11 cellular contexts compared by ENCODE assay signal in genomic region chr5:39713224-39713911, GRCh38.
DNase-seq lines count a peak whose midpoint lies in the region; FAIRE-seq and TF ChIP-seq lines count a peak whose summit lies in the region.
"Had no signal": no experiment of that assay in that cellular context is flagged by ENCODE, and none has a peak within 500 bp of the region (broad histone marks: within the 10 kb centered on the region; RNA-seq: fewer than 3 reads in every experiment).

No MANE protein-coding gene starts in this region.

- H3K23ac ChIP-seq in mesenchymal stem cell (ENCODE audit: low read length in 2 of 2), result no peak overlapping the region

- H3K4me3 ChIP-seq in AG09309 (ENCODE audit: control insufficient read depth, low read depth, low read length) (no peak overlapping the region), NB4 (ENCODE audit: low read depth, low read length) (no peak overlapping the region), bronchial epithelial cell (ENCODE audit: low read depth, low read length) (no peak overlapping the region), mesenchymal stem cell (ENCODE audit: insufficient read depth in 1 of 2, low read depth in 1 of 2, low read length in 2 of 2) (no peak overlapping the region)
- H3K4me3 ChIP-seq: BLaER1, upper lobe of left lung had no signal

- H3K9ac ChIP-seq in mesenchymal stem cell (ENCODE audit: low read length), result peak overlapping the region; percentile 56
- H3K9ac ChIP-seq: BLaER1 had no signal

- no peak overlapping the region for H3K4me3 Mint-ChIP-seq in immature natural killer cell

- H3K14ac ChIP-seq in mesenchymal stem cell (ENCODE audit: low read length in 2 of 2), result no peak overlapping the region

- no peaks in the 10 kb centered on the region for H3K36me3 ChIP-seq in bronchial epithelial cell (ENCODE audit: control insufficient read depth, insufficient read depth, low read length)
- no peaks in the 10 kb centered on the region for H3K36me3 ChIP-seq in mesenchymal stem cell (ENCODE audit: control insufficient read depth in 1 of 2, insufficient read depth in 2 of 2, low read depth in 1 of 2, low read length in 2 of 2)
- H3K36me3 ChIP-seq: BLaER1, upper lobe of left lung had no signal

- no peak overlapping the region for H3K18ac ChIP-seq in mesenchymal stem cell (ENCODE audit: low read depth in 1 of 2, low read length in 2 of 2)

- no peaks in the 10 kb centered on the region for H3K79me1 ChIP-seq in mesenchymal stem cell (replicated peaks; ENCODE audit: low read length, poor library complexity, severe bottlenecking)

- H2BK12ac ChIP-seq in mesenchymal stem cell (ENCODE audit: low read length in 2 of 2), result no peak overlapping the region

- H3K27me3 Mint-ChIP-seq in immature natural killer cell (ENCODE audit: low read depth in 3 of 3), result peaks cover 0 to 4% (median 0%) of the 10 kb centered on the region in 3 donors

- no peaks in the 10 kb centered on the region for H3K9me3 ChIP-seq in mesenchymal stem cell (ENCODE audit: control insufficient read depth, low read length)
- H3K9me3 ChIP-seq: BLaER1, upper lobe of left lung had no signal

- no peak overlapping the region for H2BK5ac ChIP-seq in mesenchymal stem cell (ENCODE audit: low read depth, low read length, poor library complexity, severe bottlenecking)

- no peak for TF ChIP-seq POLR2A in NB4 (IDR thresholded peaks at IDR 0.05; ENCODE audit: extremely low read depth, insufficient read length)

- H3K27me3 ChIP-seq in bronchial epithelial cell (ENCODE audit: control insufficient read depth, insufficient read depth, low read length), result no peaks in the 10 kb centered on the region
- H3K27me3 ChIP-seq in mesenchymal stem cell (ENCODE audit: control insufficient read depth in 1 of 2, insufficient read depth in 1 of 2, low read length in 2 of 2), result no peaks in the 10 kb centered on the region
- H3K27me3 ChIP-seq: BLaER1, upper lobe of left lung had no signal

- no peak overlapping the region for H3K27ac Mint-ChIP-seq in immature natural killer cell

- no peak overlapping the region for H2AFZ ChIP-seq in mesenchymal stem cell (ENCODE audit: low read depth, low read length)

- H3K27ac ChIP-seq in mesenchymal stem cell (ENCODE audit: low read length, poor library complexity, severe bottlenecking), result no peak overlapping the region
- H3K27ac ChIP-seq: BLaER1, upper lobe of left lung had no signal

- WGBS in mesenchymal stem cell, result 40% methylated on average over 1 of the region's 2 CpGs

- no peaks in the 10 kb centered on the region for H3K4me1 ChIP-seq in mesenchymal stem cell (ENCODE audit: control insufficient read depth, insufficient read depth, low read depth, low read length)
- H3K4me1 ChIP-seq: BLaER1, upper lobe of left lung had no signal

- H3K9me3 Mint-ChIP-seq in immature natural killer cell, result no peaks in the 10 kb centered on the region

- peak; percentile 57 for DNase-seq in AG09309 (ENCODE audit: low read depth)
- DNase-seq in NB4 (ENCODE audit: low read depth), result peak; percentile 90
- peak; percentile 54 for DNase-seq in bronchial epithelial cell (ENCODE audit: low read depth)
- DNase-seq in mesenchymal stem cell, result peak; percentile 47
- no peak for DNase-seq in NCI-H526 (lab: John Stamatoyannopoulos, UW)
- no peak for DNase-seq in nucleus accumbens (lab: John Stamatoyannopoulos, UW)
- DNase-seq in activated CD4-positive, alpha-beta T cell treated with anti-CD3 and anti-CD28 coated beads for 4 hours, result no peak
- DNase-seq in immature natural killer cell, result no peak
- DNase-seq: kidney, upper lobe of left lung had no signal

- H2BK15ac ChIP-seq in mesenchymal stem cell (ENCODE audit: low read depth, poor library complexity, severe bottlenecking), result no peak overlapping the region

- H3K36me3 Mint-ChIP-seq in immature natural killer cell, result no peaks in the 10 kb centered on the region

- peak overlapping the region in 1 of 2 experiments; percentile 67 for H3K4ac ChIP-seq in mesenchymal stem cell (ENCODE audit: low read depth in 1 of 2, low read length in 2 of 2)

- no peaks in the 10 kb centered on the region for H3K4me1 Mint-ChIP-seq in immature natural killer cell

- H4K8ac ChIP-seq in mesenchymal stem cell (ENCODE audit: low read length), result no peak overlapping the region

- TF ChIP-seq CTCF in AG09309 (IDR thresholded peaks at IDR 0.05; ENCODE audit: control insufficient read depth, insufficient read depth, low read depth, low read length, missing control alignments), result no peak
- TF ChIP-seq CTCF in NB4 (IDR thresholded peaks at IDR 0.05; ENCODE audit: low read depth, low read length), result no peak
- no peak for TF ChIP-seq CTCF in bronchial epithelial cell (IDR thresholded peaks at IDR 0.05; ENCODE audit: insufficient read depth, low read length, severe bottlenecking)

- no peak for FAIRE-seq in bronchial epithelial cell (lab: Jason Lieb, UNC)

- H2AK5ac ChIP-seq in mesenchymal stem cell (ENCODE audit: low read length, severe bottlenecking), result no peak overlapping the region

- H2BK120ac ChIP-seq in mesenchymal stem cell (ENCODE audit: low read depth, low read length), result no peak overlapping the region

- H4K91ac ChIP-seq in mesenchymal stem cell (ENCODE audit: low read length), result no peak overlapping the region

- H3K4me2 ChIP-seq in mesenchymal stem cell (ENCODE audit: low read length, poor library complexity, severe bottlenecking), result no peak overlapping the region
- H3K4me2 ChIP-seq: BLaER1 had no signal

Comparison
In these comparisons a context has a peak if more than half of its experiments do, and no peak if none do; other contexts are left out.
1. DNase-seq: peak in AG09309 (single experiment), NB4 (single experiment), bronchial epithelial cell (single experiment) and mesenchymal stem cell (single experiment); none in NCI-H526 (0 of 2), nucleus accumbens (0 of 56), activated CD4-positive, alpha-beta T cell treated with anti-CD3 and anti-CD28 coated beads for 4 hours (0 of 2) and immature natural killer cell (0 of 3).